ENCODE assay signal across 29 cellular contexts in genomic region chrX:38610839-38611238, GRCh38. TPM values are rescaled to one million over a fixed set of nuclear protein-coding genes. Genes with fewer than 3 reads are reported as not detected.
"Had no signal": no experiment of that assay in that cellular context is flagged by ENCODE, and none has a peak within 500 bp of the region (broad histone marks: within the 10 kb centered on the region; RNA-seq: fewer than 3 reads in every experiment).

No MANE protein-coding gene starts in this region.

- H3K4me3 Mint-ChIP-seq: activated B cell treated with CpG ODN at 0.5 μM for 24 hours; activated CD4-positive, alpha-beta memory T cell treated with anti-CD3 and anti-CD28 coated beads for 36 hours; activated naive CD4-positive, alpha-beta T cell treated with anti-CD3 and anti-CD28 coated beads, Interleukin-2, amount 10 ng/mL, durations not matched to agents 7 days and 5 days; activated naive CD8-positive, alpha-beta T cell; activated naive CD8-positive, alpha-beta T cell treated with anti-CD3 and anti-CD28 coated beads, Interleukin-2, amount 50 U/mL, for 24 hours; activated T-cell treated with anti-CD3 and anti-CD28 coated beads, Interleukin-2, amount 50 U/mL, for 4 hours had no signal

- H3K27me3 ChIP-seq: brain microvascular endothelial cell had no signal

- ATAC-seq: activated naive CD8-positive, alpha-beta T cell treated with anti-CD3 and anti-CD28 coated beads, Interleukin-2, amount 50 U/mL, for 24 hours; activated T-cell treated with anti-CD3 and anti-CD28 coated beads, Interleukin-2, amount 50 U/mL, for 4 hours had no signal

- H3K4me1 Mint-ChIP-seq: activated B cell treated with CpG ODN at 0.5 μM for 24 hours; activated naive CD4-positive, alpha-beta T cell treated with anti-CD3 and anti-CD28 coated beads, Interleukin-2, amount 10 ng/mL, durations not matched to agents 7 days and 5 days; activated naive CD8-positive, alpha-beta T cell treated with anti-CD3 and anti-CD28 coated beads, Interleukin-2, amount 50 U/mL, for 24 hours had no signal

- H3K4me2 ChIP-seq: KMS-11 had no signal

- H3K9me3 Mint-ChIP-seq: activated B cell treated with CpG ODN at 0.5 μM for 24 hours; activated CD4-positive, alpha-beta memory T cell treated with anti-CD3 and anti-CD28 coated beads for 36 hours; activated naive CD4-positive, alpha-beta T cell treated with anti-CD3 and anti-CD28 coated beads, Interleukin-2, amount 10 ng/mL, durations not matched to agents 7 days and 5 days; activated naive CD8-positive, alpha-beta T cell treated with anti-CD3 and anti-CD28 coated beads, Interleukin-2, amount 50 U/mL, for 24 hours; activated T-cell treated with anti-CD3 and anti-CD28 coated beads, Interleukin-2, amount 50 U/mL, for 4 hours had no signal

- H3K27ac ChIP-seq: brain microvascular endothelial cell, KMS-11, VCaP had no signal

- H3K36me3 Mint-ChIP-seq: activated CD4-positive, alpha-beta memory T cell treated with anti-CD3 and anti-CD28 coated beads for 36 hours; activated naive CD4-positive, alpha-beta T cell treated with anti-CD3 and anti-CD28 coated beads, Interleukin-2, amount 10 ng/mL, durations not matched to agents 7 days and 5 days; activated naive CD8-positive, alpha-beta T cell had no signal

- H3K36me3 ChIP-seq: brain microvascular endothelial cell had no signal

- H3K27ac Mint-ChIP-seq: activated B cell treated with CpG ODN at 0.5 μM for 24 hours; activated CD4-positive, alpha-beta memory T cell treated with anti-CD3 and anti-CD28 coated beads for 36 hours; activated naive CD4-positive, alpha-beta T cell treated with anti-CD3 and anti-CD28 coated beads, Interleukin-2, amount 10 ng/mL, durations not matched to agents 7 days and 5 days; activated naive CD8-positive, alpha-beta T cell; activated naive CD8-positive, alpha-beta T cell treated with anti-CD3 and anti-CD28 coated beads, Interleukin-2, amount 50 U/mL, for 24 hours had no signal

- DNase-seq: activated B cell treated with CpG ODN at 0.5 μM for 24 hours; activated CD4-positive, alpha-beta memory T cell treated with anti-CD3 and anti-CD28 coated beads for 36 hours; activated CD4-positive, alpha-beta T cell treated with anti-CD3 and anti-CD28 coated beads for 4 hours; activated CD4-positive, alpha-beta T cell treated with anti-CD3 and anti-CD28 coated beads, Interleukin-2, amount 50 U/mL, for 1 hour; activated CD4-positive, CD25-positive, alpha-beta regulatory T cell treated with anti-CD3 and anti-CD28 coated beads, Interleukin-2, amount 50 U/mL, for 72 hours; activated CD8-positive, alpha-beta memory T cell treated with anti-CD3 and anti-CD28 coated beads, Interleukin-2, amount 50 U/mL, for 4 hours; activated effector memory CD4-positive, alpha-beta T cell treated with Interleukin-2 at 50 U/mL for 16 hours; activated naive CD4-positive, alpha-beta T cell treated with anti-CD3 and anti-CD28 coated beads, Interleukin-2, amount 10 ng/mL, durations not matched to agents 7 days and 5 days; activated naive CD8-positive, alpha-beta T cell treated with anti-CD3 and anti-CD28 coated beads, Interleukin-2, amount 50 U/mL, for 24 hours; activated T-cell treated with anti-CD3 and anti-CD28 coated beads for 4 hours; activated T-cell treated with anti-CD3 and anti-CD28 coated beads, Interleukin-2, amount 50 U/mL, for 4 hours; brain microvascular endothelial cell; central memory CD4-positive, alpha-beta T cell; NCI-H1105; NCI-H1417 treated with DMSO at 0.1 percent for 48 hours; NCI-H187 treated with DMSO at 0.1 percent for 48 hours; NCI-H2171; NCI-H226; NCI-H446 treated with DMSO at 0.1 percent for 48 hours; OCI-M1; Right ventricle myocardium superior; SW 1271; T-helper 1 cell; T-helper 2 cell; T-helper 9 cell had no signal

RNA-seq across cellular contexts. Expression of gene TSPAN7, which starts 49.5 kb away (rescaled TPM):
- total RNA-seq: activated B cell treated with CpG ODN at 0.5 μM for 24 hours, MCF 10A had no signal
